In the genomic region with DNA sequence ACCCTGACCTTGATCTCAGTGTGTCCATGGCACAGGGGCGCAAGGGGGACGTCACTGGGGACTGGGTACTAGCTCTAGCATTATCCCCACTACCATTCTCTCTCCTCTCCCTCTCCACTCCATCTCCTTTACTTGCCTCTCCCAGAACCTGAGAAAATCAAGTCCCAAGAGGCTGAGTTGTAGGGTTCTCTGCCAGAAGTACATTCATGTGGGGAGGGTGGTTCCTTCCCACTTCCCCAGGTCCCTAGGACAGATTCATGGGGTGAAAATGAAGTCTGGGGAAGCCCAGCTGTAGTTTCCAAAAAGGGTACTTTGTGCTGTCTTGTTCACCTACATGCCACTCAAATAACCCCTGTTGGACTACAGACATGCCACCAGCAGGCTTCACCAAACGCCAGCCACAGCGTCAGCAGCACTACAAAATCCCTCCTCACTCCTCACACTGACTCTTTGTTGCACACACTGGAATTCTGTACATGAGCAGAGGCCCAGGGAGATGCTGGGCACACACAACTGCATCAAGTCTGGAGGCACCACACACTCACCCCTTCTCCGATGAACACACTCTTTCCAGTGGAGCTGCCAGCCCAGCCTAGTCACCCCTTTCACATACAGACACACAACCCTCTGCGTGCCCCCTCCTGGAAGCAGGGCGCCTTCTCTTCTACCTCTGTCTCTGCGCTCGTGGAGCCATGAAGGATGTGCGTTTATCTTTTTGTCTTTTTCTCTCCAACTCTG, we compare ENCODE assay signal across 9 cellular contexts. TPM values are rescaled to one million over a fixed set of nuclear protein-coding genes. Genes with fewer than 3 reads are reported as not detected.
DNase-seq lines count a peak whose midpoint lies in the region; ATAC-seq, FAIRE-seq and TF ChIP-seq lines count a peak whose summit lies in the region.
"Had no signal": no experiment of that assay in that cellular context is flagged by ENCODE, and none has a peak within 500 bp of the region (broad histone marks: within the 10 kb centered on the region; RNA-seq: fewer than 3 reads in every experiment).

No MANE protein-coding gene starts in this region.

- H3K36me3 ChIP-seq in HepG2 (replicated peaks in 1 of 2; ENCODE audit: control insufficient read depth in 1 of 2, insufficient read depth in 2 of 2, low read length in 2 of 2) = no peaks in the 10 kb centered on the region
- H3K36me3 ChIP-seq in right lobe of liver = no peaks in the 10 kb centered on the region
- H3K36me3 ChIP-seq in muscle layer of duodenum (ENCODE audit: control insufficient read depth in 1 of 2, insufficient read depth in 2 of 2, low read length in 2 of 2) = peaks cover 0 to 14% of the 10 kb centered on the region in 2 donors
- H3K36me3 ChIP-seq in BE2C = no peaks in the 10 kb centered on the region
- H3K36me3 ChIP-seq: ovary had no signal

- TF ChIP-seq POLR2A in HepG2 (IDR thresholded peaks at IDR 0.05; ENCODE audit: insufficient read depth in 1 of 2, low read depth in 2 of 2, low read length in 2 of 2) (no peak), right lobe of liver (IDR thresholded peaks at IDR 0.05) (no peak)

- H3K4me1 Mint-ChIP-seq in central memory CD8-positive, alpha-beta T cell = peaks cover 77% of the 10 kb centered on the region

- H3K27ac ChIP-seq in HepG2 (ENCODE audit: extremely low read length, insufficient read depth, low read length) = no peak overlapping the region
- H3K27ac ChIP-seq in right lobe of liver = no peak overlapping the region
- peak overlapping the region; percentile 42 for H3K27ac ChIP-seq in muscle layer of duodenum (ENCODE audit: low read length)

- H3K9me3 Mint-ChIP-seq in central memory CD8-positive, alpha-beta T cell = no peaks in the 10 kb centered on the region

- in situ Hi-C loops in HepG2 (cut with HindIII; ENCODE audit: extremely low pct_ligation_motif_present, low pct_unique_long_range_greater_than_20kb) = no loop called here

- WGBS in HepG2 (ENCODE audit: low lambda C conversion rate) = 46% methylated on average over 10 of the region's 10 CpGs
- WGBS in right lobe of liver (ENCODE audit: insufficient coverage, low coverage, low lambda C conversion rate, missing lambda C conversion rate) = 81% methylated on average over 10 of the region's 10 CpGs

- no peaks in the 10 kb centered on the region for H3K79me2 ChIP-seq in HepG2 (ENCODE audit: insufficient read depth, low read length)

- BruUV-seq in HepG2 (replicated peaks; lab: Mats Ljungman, UMichigan) = no TSS peak

- TF ChIP-seq EP300 in HepG2 (IDR thresholded peaks at IDR 0.05; ENCODE audit: low read depth in 2 of 2, low read length in 2 of 2) (no peak), HepG2 (CRISPR knock-in tag; IDR thresholded peaks at IDR 0.05; ENCODE audit: borderline replicate concordance) (no peak)

- TF ChIP-seq CTCF in HepG2 (CRISPR knock-in tag; IDR thresholded peaks at IDR 0.05) = no peak
- TF ChIP-seq CTCF in right lobe of liver (IDR thresholded peaks at IDR 0.05) = no peak
- TF ChIP-seq CTCF in BE2C (IDR thresholded peaks at IDR 0.05; ENCODE audit: low read depth, low read length) = no peak

- no peaks in the 10 kb centered on the region for H3K27me3 Mint-ChIP-seq in central memory CD8-positive, alpha-beta T cell

- TF ChIP-seq RAD21 in HepG2 (CRISPR knock-in tag; IDR thresholded peaks at IDR 0.05) = no peak

- DNase-seq in HepG2 (ENCODE audit: low spot score) (no peak), right lobe of liver (no peak), BE2C (no peak)
- DNase-seq in central memory CD8-positive, alpha-beta T cell (ENCODE audit: low spot score in 2 of 2) = no peak
- DNase-seq in stimulated activated naive CD4-positive, alpha-beta T cell (lab: John Stamatoyannopoulos, UW) = no peak

- H3K36me3 Mint-ChIP-seq in central memory CD8-positive, alpha-beta T cell (ENCODE audit: insufficient read depth) = peaks cover 4% of the 10 kb centered on the region

- intact Hi-C loops in HepG2 (cut with micrococcal nuclease; ENCODE audit: unreplicated experiment) = loop anchor here (5.0 kb wide), 1 partner anchor 72 kb away; the partner anchor contains the start of genes MYG1 and PFDN5
- intact Hi-C loops in right lobe of liver (cut with DNase I) = no loop called here

- no peak overlapping the region for H2AFZ ChIP-seq in HepG2 (ENCODE audit: low read length)

- H3K4me1 ChIP-seq in HepG2 (ENCODE audit: insufficient read depth, low read length) = peaks cover 39% of the 10 kb centered on the region
- peaks cover 0 to 6% (median 0%) of the 10 kb centered on the region in 4 donors for H3K4me1 ChIP-seq in right lobe of liver
- peaks cover 23 to 44% of the 10 kb centered on the region in 2 donors for H3K4me1 ChIP-seq in muscle layer of duodenum (ENCODE audit: control insufficient read depth in 1 of 2, insufficient read depth in 2 of 2, low read length in 2 of 2)
- peaks cover 16% of the 10 kb centered on the region for H3K4me1 ChIP-seq in BE2C

- H3K4me2 ChIP-seq in HepG2 (ENCODE audit: low read depth, low read length) = peak overlapping the region; percentile 53

- peak overlapping the region; percentile 9 for H3K4me3 Mint-ChIP-seq in central memory CD8-positive, alpha-beta T cell

- H3K27me3 ChIP-seq in HepG2 (ENCODE audit: control insufficient read depth in 1 of 2, insufficient read depth in 2 of 2, low read length in 2 of 2) = peaks cover 0 to 29% of the 10 kb centered on the region in 2 experiments; a peak in 4 of 5 replicates
- no peaks in the 10 kb centered on the region for H3K27me3 ChIP-seq in right lobe of liver
- H3K27me3 ChIP-seq in muscle layer of duodenum (ENCODE audit: low read depth, low read length) = no peaks in the 10 kb centered on the region
- H3K27me3 ChIP-seq in BE2C = no peaks in the 10 kb centered on the region
- H3K27me3 ChIP-seq: ovary had no signal

- H3K4me3 ChIP-seq in HepG2 (replicated peaks in 1 of 3; ENCODE audit: insufficient read depth in 1 of 3, low read depth in 2 of 3, low read length in 3 of 3) = peak overlapping the region in 1 of 3 experiments; percentile 17; a peak in 1 of 6 replicates
- H3K4me3 ChIP-seq in right lobe of liver = no peak overlapping the region
- no peak overlapping the region for H3K4me3 ChIP-seq in muscle layer of duodenum (ENCODE audit: low read depth in 1 of 2, low read length in 2 of 2)
- H3K4me3 ChIP-seq in BE2C (ENCODE audit: low read depth, low read length) = no peak overlapping the region
- H3K4me3 ChIP-seq: ovary had no signal

- no peak for FAIRE-seq in HepG2 (lab: Jason Lieb, UNC)

- H3K9ac ChIP-seq in HepG2 (ENCODE audit: insufficient read depth, low read depth, low read length) = no peak overlapping the region

- POLR2A ChIA-PET in HepG2 (lab: Yijun Ruan, JAX) = interaction anchor here (0.6 kb wide), 1 partner anchor 20 kb away, joined by 3 read pairs; no protein-coding TSS in a partner anchor

- peak overlapping the region; percentile 11 for H3K27ac Mint-ChIP-seq in central memory CD8-positive, alpha-beta T cell (ENCODE audit: low read depth)

- H3K9me3 ChIP-seq in HepG2 (ENCODE audit: low read length) = no peaks in the 10 kb centered on the region
- no peaks in the 10 kb centered on the region for H3K9me3 ChIP-seq in right lobe of liver
- no peaks in the 10 kb centered on the region for H3K9me3 ChIP-seq in muscle layer of duodenum (ENCODE audit: control insufficient read depth in 1 of 2, low read length in 2 of 2)
- no peaks in the 10 kb centered on the region for H3K9me3 ChIP-seq in BE2C
- H3K9me3 ChIP-seq: ovary had no signal

- ATAC-seq in HepG2 (no peak), right lobe of liver (no peak), HG03432 (IDR thresholded peaks at IDR 0.05; ENCODE audit: unreplicated experiment) (no peak), HG03108 (IDR thresholded peaks at IDR 0.05; ENCODE audit: unreplicated experiment) (no peak)
- ATAC-seq in central memory CD8-positive, alpha-beta T cell (replicated peaks; ENCODE audit: extremely low read depth, poor library complexity, severe bottlenecking) = no peak

- H4K20me1 ChIP-seq in HepG2 (ENCODE audit: insufficient read depth, low read length) = no peaks in the 10 kb centered on the region

- CTCF ChIA-PET in HepG2 (lab: Yijun Ruan, JAX; ENCODE audit: low intra/inter-chr PET ratio, low total read pairs) = no interaction called here

RNA-seq across cellular contexts. Expression of gene RARG, which starts 6.9 kb away (rescaled TPM):
- total RNA-seq in HepG2 (2016; rRNA removed; fragmentation: Illumina TruSeq; extraction: Trizol) (0.77 and 0.91 TPM in 2 replicates), right lobe of liver (1 to 10 TPM; 1.9 to 2.4 (median 2.1) TPM)
- total RNA-seq in HepG2 (2016; cell fraction: cytosol; rRNA removed; fragmentation: Illumina TruSeq; extraction: Trizol; ENCODE audit: low read depth) = 0.18 and 0.91 TPM in 2 replicates
- 0.49 and 1.3 TPM in 2 replicates for total RNA-seq in HepG2 (2016; cell fraction: insoluble cytoplasmic fraction; rRNA removed; fragmentation: Illumina TruSeq; extraction: Trizol)
- total RNA-seq in HepG2 (2016; cell fraction: membrane; rRNA removed; fragmentation: Illumina TruSeq; extraction: Trizol) = 0.90 and 1.1 TPM in 2 replicates
- total RNA-seq in HepG2 (2016; cell fraction: nucleus; rRNA removed; fragmentation: Illumina TruSeq; extraction: Trizol) = 0.72 and 1.5 TPM in 2 replicates
- 1.5 and 1.6 TPM in 2 replicates for polyA plus RNA-seq in HepG2 (2011; rRNA removed)
- 0.87 and 1.9 TPM in 2 replicates for polyA plus RNA-seq in HepG2 (2011; cell fraction: cytosol; rRNA removed)
- polyA plus RNA-seq in HepG2 (2011; cell fraction: nucleus; rRNA removed) = 3.2 and 4.1 TPM in 2 replicates
- 0.89 and 0.92 TPM in 2 replicates for polyA plus RNA-seq in HepG2 (2012)
- polyA plus RNA-seq in HepG2 (2016; cell fraction: cytosol; fragmentation: Illumina TruSeq; extraction: Trizol; ENCODE audit: low read depth) = 0.21 and 0.27 TPM in 2 replicates
- 1.0 and 1.1 TPM in 2 replicates for polyA plus RNA-seq in HepG2 (2016; cell fraction: insoluble cytoplasmic fraction; fragmentation: Illumina TruSeq; extraction: Trizol; ENCODE audit: low read depth)
- polyA plus RNA-seq in HepG2 (2016; cell fraction: membrane; fragmentation: Illumina TruSeq; extraction: Trizol; ENCODE audit: low read depth) = 0.57 and 0.81 TPM in 2 replicates
- 2.2 and 2.3 TPM in 2 replicates for polyA plus RNA-seq in HepG2 (2016; cell fraction: nucleus; fragmentation: Illumina TruSeq; extraction: Trizol; ENCODE audit: insufficient read depth, low read depth)
- polyA minus RNA-seq in HepG2 (2011; rRNA and poly(A)+ RNA removed; ENCODE audit: low replicate concordance) = 4.0 and 33.4 TPM in 2 replicates
- polyA minus RNA-seq in HepG2 (2011; cell fraction: cytosol; rRNA and poly(A)+ RNA removed) = 0.99 and 1.1 TPM in 2 replicates
- polyA minus RNA-seq in HepG2 (2011; cell fraction: nucleus; rRNA and poly(A)+ RNA removed) = 0.25 and 1.7 TPM in 2 replicates
- 20.2 TPM for polyA plus RNA-seq in BE2C (2012; ENCODE audit: insufficient read depth, insufficient read length, low read depth)

RNA-seq across cellular contexts. Expression of gene ITGB7, which starts 18.0 kb away (rescaled TPM):
- total RNA-seq in HepG2 (2016; rRNA removed; fragmentation: Illumina TruSeq; extraction: Trizol) = 0.13 and 0.18 TPM in 2 replicates
- not detected in 2 replicates for total RNA-seq in HepG2 (2016; cell fraction: cytosol; rRNA removed; fragmentation: Illumina TruSeq; extraction: Trizol; ENCODE audit: low read depth)
- total RNA-seq in HepG2 (2016; cell fraction: insoluble cytoplasmic fraction; rRNA removed; fragmentation: Illumina TruSeq; extraction: Trizol) = 0.32 TPM in 1 of 2 replicates, not detected in the other
- total RNA-seq in HepG2 (2016; cell fraction: membrane; rRNA removed; fragmentation: Illumina TruSeq; extraction: Trizol) = not detected in 2 replicates
- not detected in 2 replicates for total RNA-seq in HepG2 (2016; cell fraction: nucleus; rRNA removed; fragmentation: Illumina TruSeq; extraction: Trizol)
- polyA plus RNA-seq in HepG2 (2011; rRNA removed) = 0.14 and 0.16 TPM in 2 replicates
- 0.09 and 0.13 TPM in 2 replicates for polyA plus RNA-seq in HepG2 (2011; cell fraction: cytosol; rRNA removed)
- 0.39 and 0.40 TPM in 2 replicates for polyA plus RNA-seq in HepG2 (2011; cell fraction: nucleus; rRNA removed)
- 0.20 and 0.30 TPM in 2 replicates for polyA plus RNA-seq in HepG2 (2012)
- not detected in 2 replicates for polyA plus RNA-seq in HepG2 (2016; cell fraction: cytosol; fragmentation: Illumina TruSeq; extraction: Trizol; ENCODE audit: low read depth)
- polyA plus RNA-seq in HepG2 (2016; cell fraction: insoluble cytoplasmic fraction; fragmentation: Illumina TruSeq; extraction: Trizol; ENCODE audit: low read depth) = 0.33 TPM in 1 of 2 replicates, not detected in the other
- not detected in 2 replicates for polyA plus RNA-seq in HepG2 (2016; cell fraction: membrane; fragmentation: Illumina TruSeq; extraction: Trizol; ENCODE audit: low read depth)
- polyA plus RNA-seq in HepG2 (2016; cell fraction: nucleus; fragmentation: Illumina TruSeq; extraction: Trizol; ENCODE audit: insufficient read depth, low read depth) = 0.20 TPM in 1 of 2 replicates, not detected in the other
- 0.40 and 2.6 TPM in 2 replicates for polyA minus RNA-seq in HepG2 (2011; rRNA and poly(A)+ RNA removed; ENCODE audit: low replicate concordance)
- polyA minus RNA-seq in HepG2 (2011; cell fraction: cytosol; rRNA and poly(A)+ RNA removed) = not detected in 2 replicates
- polyA minus RNA-seq in HepG2 (2011; cell fraction: nucleus; rRNA and poly(A)+ RNA removed) = not detected in 2 replicates
- total RNA-seq in right lobe of liver = 1 to 10 TPM; 2.9 to 8.0 (median 3.9) TPM
- not detected for polyA plus RNA-seq in BE2C (2012; ENCODE audit: insufficient read depth, insufficient read length, low read depth)

RNA-seq across cellular contexts. Expression of gene ESPL1, which starts 43.0 kb away (rescaled TPM):
- total RNA-seq in HepG2 (2016; rRNA removed; fragmentation: Illumina TruSeq; extraction: Trizol) (11.5 and 11.6 TPM in 2 replicates), right lobe of liver (10 to 100 TPM in 2 of 6 experiments, 1 to 10 TPM in 3, under 1 TPM in 1; 0.04 to 15.0 (median 4.5) TPM)
- 2.5 and 2.8 TPM in 2 replicates for total RNA-seq in HepG2 (2016; cell fraction: cytosol; rRNA removed; fragmentation: Illumina TruSeq; extraction: Trizol; ENCODE audit: low read depth)
- 11.5 and 12.0 TPM in 2 replicates for total RNA-seq in HepG2 (2016; cell fraction: insoluble cytoplasmic fraction; rRNA removed; fragmentation: Illumina TruSeq; extraction: Trizol)
- total RNA-seq in HepG2 (2016; cell fraction: membrane; rRNA removed; fragmentation: Illumina TruSeq; extraction: Trizol) = 3.1 and 4.2 TPM in 2 replicates
- total RNA-seq in HepG2 (2016; cell fraction: nucleus; rRNA removed; fragmentation: Illumina TruSeq; extraction: Trizol) = 16.7 and 24.8 TPM in 2 replicates
- 5.3 and 5.8 TPM in 2 replicates for polyA plus RNA-seq in HepG2 (2011; rRNA removed)
- 1.9 and 3.3 TPM in 2 replicates for polyA plus RNA-seq in HepG2 (2011; cell fraction: cytosol; rRNA removed)
- polyA plus RNA-seq in HepG2 (2011; cell fraction: nucleus; rRNA removed) = 22.2 and 36.2 TPM in 2 replicates
- polyA plus RNA-seq in HepG2 (2012) = 2.4 and 4.2 TPM in 2 replicates
- polyA plus RNA-seq in HepG2 (2016; cell fraction: cytosol; fragmentation: Illumina TruSeq; extraction: Trizol; ENCODE audit: low read depth) = 0.60 and 0.89 TPM in 2 replicates
- polyA plus RNA-seq in HepG2 (2016; cell fraction: insoluble cytoplasmic fraction; fragmentation: Illumina TruSeq; extraction: Trizol; ENCODE audit: low read depth) = 5.1 and 8.7 TPM in 2 replicates
- polyA plus RNA-seq in HepG2 (2016; cell fraction: membrane; fragmentation: Illumina TruSeq; extraction: Trizol; ENCODE audit: low read depth) = 1.7 and 1.8 TPM in 2 replicates
- 41.3 and 46.0 TPM in 2 replicates for polyA plus RNA-seq in HepG2 (2016; cell fraction: nucleus; fragmentation: Illumina TruSeq; extraction: Trizol; ENCODE audit: insufficient read depth, low read depth)
- 14.1 and 75.7 TPM in 2 replicates for polyA minus RNA-seq in HepG2 (2011; rRNA and poly(A)+ RNA removed; ENCODE audit: low replicate concordance)
- polyA minus RNA-seq in HepG2 (2011; cell fraction: cytosol; rRNA and poly(A)+ RNA removed) = 2.5 and 3.9 TPM in 2 replicates
- polyA minus RNA-seq in HepG2 (2011; cell fraction: nucleus; rRNA and poly(A)+ RNA removed) = 13.1 and 16.0 TPM in 2 replicates
- 6.3 TPM for polyA plus RNA-seq in BE2C (2012; ENCODE audit: insufficient read depth, insufficient read length, low read depth)

RNA-seq across cellular contexts. Expression of gene CSAD, which starts 44.3 kb away (rescaled TPM):
- total RNA-seq in HepG2 (2016; rRNA removed; fragmentation: Illumina TruSeq; extraction: Trizol) (2.7 and 7.2 TPM in 2 replicates), right lobe of liver (10 to 100 TPM; 20.6 to 54.2 (median 37.1) TPM)
- 3.9 and 6.0 TPM in 2 replicates for total RNA-seq in HepG2 (2016; cell fraction: cytosol; rRNA removed; fragmentation: Illumina TruSeq; extraction: Trizol; ENCODE audit: low read depth)
- 1.3 and 7.7 TPM in 2 replicates for total RNA-seq in HepG2 (2016; cell fraction: insoluble cytoplasmic fraction; rRNA removed; fragmentation: Illumina TruSeq; extraction: Trizol)
- total RNA-seq in HepG2 (2016; cell fraction: membrane; rRNA removed; fragmentation: Illumina TruSeq; extraction: Trizol) = 2.3 TPM in 2 replicates
- 12.9 and 16.2 TPM in 2 replicates for total RNA-seq in HepG2 (2016; cell fraction: nucleus; rRNA removed; fragmentation: Illumina TruSeq; extraction: Trizol)
- 23.5 and 25.2 TPM in 2 replicates for polyA plus RNA-seq in HepG2 (2011; rRNA removed)
- polyA plus RNA-seq in HepG2 (2011; cell fraction: cytosol; rRNA removed) = 4.3 and 5.6 TPM in 2 replicates
- polyA plus RNA-seq in HepG2 (2011; cell fraction: nucleus; rRNA removed) = 112 and 125 TPM in 2 replicates
- polyA plus RNA-seq in HepG2 (2012) = 10.0 and 10.8 TPM in 2 replicates
- polyA plus RNA-seq in HepG2 (2016; cell fraction: cytosol; fragmentation: Illumina TruSeq; extraction: Trizol; ENCODE audit: low read depth) = 0.41 and 0.44 TPM in 2 replicates
- polyA plus RNA-seq in HepG2 (2016; cell fraction: insoluble cytoplasmic fraction; fragmentation: Illumina TruSeq; extraction: Trizol; ENCODE audit: low read depth) = 2.9 and 3.3 TPM in 2 replicates
- polyA plus RNA-seq in HepG2 (2016; cell fraction: membrane; fragmentation: Illumina TruSeq; extraction: Trizol; ENCODE audit: low read depth) = 1.2 TPM in 2 replicates
- polyA plus RNA-seq in HepG2 (2016; cell fraction: nucleus; fragmentation: Illumina TruSeq; extraction: Trizol; ENCODE audit: insufficient read depth, low read depth) = 64.6 and 67.6 TPM in 2 replicates
- polyA minus RNA-seq in HepG2 (2011; rRNA and poly(A)+ RNA removed; ENCODE audit: low replicate concordance) = 12.1 and 29.8 TPM in 2 replicates
- polyA minus RNA-seq in HepG2 (2011; cell fraction: cytosol; rRNA and poly(A)+ RNA removed) = 1.8 and 1.9 TPM in 2 replicates
- 20.1 and 26.4 TPM in 2 replicates for polyA minus RNA-seq in HepG2 (2011; cell fraction: nucleus; rRNA and poly(A)+ RNA removed)
- polyA plus RNA-seq in BE2C (2012; ENCODE audit: insufficient read depth, insufficient read length, low read depth) = 12.2 TPM

RNA-seq across cellular contexts. Expression of gene ZNF740, which starts 44.5 kb away (rescaled TPM):
- total RNA-seq in HepG2 (2016; rRNA removed; fragmentation: Illumina TruSeq; extraction: Trizol) (15.0 and 16.9 TPM in 2 replicates), right lobe of liver (10 to 100 TPM in 5 of 6 experiments, 1 to 10 TPM in 1; 5.5 to 24.4 (median 19.2) TPM)
- 2.4 and 4.8 TPM in 2 replicates for total RNA-seq in HepG2 (2016; cell fraction: cytosol; rRNA removed; fragmentation: Illumina TruSeq; extraction: Trizol; ENCODE audit: low read depth)
- 13.9 and 16.1 TPM in 2 replicates for total RNA-seq in HepG2 (2016; cell fraction: insoluble cytoplasmic fraction; rRNA removed; fragmentation: Illumina TruSeq; extraction: Trizol)
- 11.3 and 11.8 TPM in 2 replicates for total RNA-seq in HepG2 (2016; cell fraction: membrane; rRNA removed; fragmentation: Illumina TruSeq; extraction: Trizol)
- total RNA-seq in HepG2 (2016; cell fraction: nucleus; rRNA removed; fragmentation: Illumina TruSeq; extraction: Trizol) = 20.9 and 23.7 TPM in 2 replicates
- 19.0 and 22.0 TPM in 2 replicates for polyA plus RNA-seq in HepG2 (2011; rRNA removed)
- 7.2 and 8.9 TPM in 2 replicates for polyA plus RNA-seq in HepG2 (2011; cell fraction: cytosol; rRNA removed)
- 49.3 and 50.2 TPM in 2 replicates for polyA plus RNA-seq in HepG2 (2011; cell fraction: nucleus; rRNA removed)
- 15.4 and 16.5 TPM in 2 replicates for polyA plus RNA-seq in HepG2 (2012)
- 1.4 and 2.0 TPM in 2 replicates for polyA plus RNA-seq in HepG2 (2016; cell fraction: cytosol; fragmentation: Illumina TruSeq; extraction: Trizol; ENCODE audit: low read depth)
- 11.3 and 12.0 TPM in 2 replicates for polyA plus RNA-seq in HepG2 (2016; cell fraction: insoluble cytoplasmic fraction; fragmentation: Illumina TruSeq; extraction: Trizol; ENCODE audit: low read depth)
- 4.1 and 5.8 TPM in 2 replicates for polyA plus RNA-seq in HepG2 (2016; cell fraction: membrane; fragmentation: Illumina TruSeq; extraction: Trizol; ENCODE audit: low read depth)
- 21.2 and 25.1 TPM in 2 replicates for polyA plus RNA-seq in HepG2 (2016; cell fraction: nucleus; fragmentation: Illumina TruSeq; extraction: Trizol; ENCODE audit: insufficient read depth, low read depth)
- polyA minus RNA-seq in HepG2 (2011; rRNA and poly(A)+ RNA removed; ENCODE audit: low replicate concordance) = 41.0 and 77.8 TPM in 2 replicates
- 8.4 and 10.6 TPM in 2 replicates for polyA minus RNA-seq in HepG2 (2011; cell fraction: cytosol; rRNA and poly(A)+ RNA removed)
- 91.4 and 93.6 TPM in 2 replicates for polyA minus RNA-seq in HepG2 (2011; cell fraction: nucleus; rRNA and poly(A)+ RNA removed)
- polyA plus RNA-seq in BE2C (2012; ENCODE audit: insufficient read depth, insufficient read length, low read depth) = 35.0 TPM
